ENCODE assay signal across 2 cellular contexts in genomic region chr1:15110128-15110866, GRCh38.
TF ChIP-seq lines count a peak whose summit lies in the region.

No MANE protein-coding gene starts in this region.

TF ChIP-seq in HepG2, 621 proteins besides CTCF, POLR2A, EP300 and RAD21 (continues in another document):
- TF ChIP-seq RARA (CRISPR knock-in tag; IDR thresholded peaks at IDR 0.05), result peak; percentile 14; the same call in 1 of the 2 replicates
- TF ChIP-seq TFDP2 (CRISPR knock-in tag; IDR thresholded peaks at IDR 0.05), result no peak
- no peak for TF ChIP-seq GATAD1 (CRISPR knock-in tag; IDR thresholded peaks at IDR 0.05)
- TF ChIP-seq SP140L (CRISPR knock-in tag; IDR thresholded peaks at IDR 0.05; ENCODE audit: borderline replicate concordance), result no peak
- TF ChIP-seq NBN (conservative IDR thresholded peaks at IDR 0.05), result 0 out of 2 replicates have a peak, but pooled peaks have one; percentile 50
- peak; percentile 94 for TF ChIP-seq ZNF646 (CRISPR knock-in tag; IDR thresholded peaks at IDR 0.05)
- peak; percentile 49; the same call in 1 of the 2 replicates for TF ChIP-seq HNF4G (IDR thresholded peaks at IDR 0.05; ENCODE audit: borderline replicate concordance, low read depth, low read length)
- TF ChIP-seq HNF4G (CRISPR knock-in tag; IDR thresholded peaks at IDR 0.05; ENCODE audit: borderline replicate concordance, low read depth), result no peak
- TF ChIP-seq BCL6 (CRISPR knock-in tag; IDR thresholded peaks at IDR 0.05), result 0 out of 2 replicates have a peak, but pooled peaks have one; percentile 30
- no peak for TF ChIP-seq CERS6 (CRISPR knock-in tag; IDR thresholded peaks at IDR 0.05)
- peak; percentile 58 for TF ChIP-seq HNF4A (CRISPR knock-in tag; IDR thresholded peaks at IDR 0.05)
- peak; percentile 63 for TF ChIP-seq BHLHE40 (IDR thresholded peaks at IDR 0.05; ENCODE audit: low read length)
- 0 out of 2 replicates have a peak, but pooled peaks have one; percentile 35 for TF ChIP-seq ZNF687 (CRISPR knock-in tag; IDR thresholded peaks at IDR 0.05)

TF ChIP-seq in IMR-90, 13 proteins besides CTCF, POLR2A, EP300 and RAD21:
- TF ChIP-seq RCOR1 (IDR thresholded peaks at IDR 0.05; ENCODE audit: insufficient replicate concordance, low read length) (no peak), ELK1 (IDR thresholded peaks at IDR 0.05; ENCODE audit: borderline replicate concordance, low read depth, low read length) (no peak), SMC3 (IDR thresholded peaks at IDR 0.05; ENCODE audit: low read depth, low read length) (no peak), MXI1 (IDR thresholded peaks at IDR 0.05; ENCODE audit: borderline replicate concordance, low read depth, low read length) (no peak), FOS (IDR thresholded peaks at IDR 0.05; ENCODE audit: low read depth, low read length) (no peak), NFE2L2 (IDR thresholded peaks at IDR 0.05; ENCODE audit: low read depth, low read length) (no peak), CHD1 (IDR thresholded peaks at IDR 0.05; ENCODE audit: low read depth, low read length) (no peak), CEBPB (IDR thresholded peaks at IDR 0.05; ENCODE audit: low read depth, low read length) (no peak), RFX5 (IDR thresholded peaks at IDR 0.05; ENCODE audit: low read depth, low read length) (no peak), MAZ (IDR thresholded peaks at IDR 0.05; ENCODE audit: borderline replicate concordance, low read depth, low read length) (no peak), MAFK (IDR thresholded peaks at IDR 0.05; ENCODE audit: low read depth, low read length) (no peak), BHLHE40 (IDR thresholded peaks at IDR 0.05; ENCODE audit: low read depth, low read length) (no peak), USF2 (IDR thresholded peaks at IDR 0.05; ENCODE audit: low read depth, low read length) (no peak)
